21 cellular contexts compared by ENCODE assay signal in the genomic region with DNA sequence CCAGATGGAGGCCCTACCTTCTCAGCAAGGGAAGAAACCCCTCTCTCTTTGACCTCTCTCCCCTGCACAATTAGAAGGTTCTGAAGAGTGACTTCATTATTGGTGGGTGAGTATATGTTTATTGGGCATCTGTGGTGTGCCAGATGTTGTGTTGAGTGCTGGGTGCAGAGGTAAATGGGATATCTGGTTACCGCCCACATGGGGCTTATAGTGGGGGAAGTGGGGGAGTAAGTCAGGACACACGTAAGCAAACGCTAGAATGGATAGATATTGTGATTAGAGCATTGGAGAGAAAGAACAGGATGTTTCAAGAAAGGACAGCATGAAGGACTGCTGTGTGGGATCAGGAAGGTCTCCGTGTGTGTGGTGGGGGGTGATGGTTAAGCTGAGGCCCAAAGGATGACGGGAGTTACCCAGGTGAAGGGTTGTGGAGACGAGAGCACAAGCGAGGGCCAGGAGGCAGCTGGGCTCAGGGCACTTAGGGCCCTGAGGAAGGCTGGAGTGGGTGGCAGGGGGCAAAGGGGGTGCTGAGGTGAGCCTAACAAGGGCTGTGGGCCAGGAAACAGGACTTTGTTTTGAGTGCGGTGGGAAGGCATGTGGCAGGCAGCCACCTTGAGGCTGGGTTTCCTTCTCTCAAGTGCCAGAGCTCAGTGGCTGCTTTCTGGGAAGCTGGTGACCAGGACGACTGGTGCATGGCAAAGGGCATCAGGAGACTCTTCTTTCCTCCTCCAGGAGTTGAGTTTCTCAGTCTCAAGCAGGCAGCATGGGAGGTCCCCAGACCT.
DNase-seq lines count a peak whose midpoint lies in the region; ATAC-seq and TF ChIP-seq lines count a peak whose summit lies in the region.
"Had no signal": no experiment of that assay in that cellular context is flagged by ENCODE, and none has a peak within 500 bp of the region (broad histone marks: within the 10 kb centered on the region; RNA-seq: fewer than 3 reads in every experiment).

No MANE protein-coding gene starts in this region.

- peaks cover 19% of the 10 kb centered on the region for H3K4me1 ChIP-seq in IMR-90 (ENCODE audit: control insufficient read depth, insufficient read depth, low read length)
- H3K4me1 ChIP-seq in thyroid gland: peaks cover 2 to 20% of the 10 kb centered on the region in 2 donors
- H3K4me1 ChIP-seq: Caco-2 had no signal

- TF ChIP-seq RAD21 in IMR-90 (IDR thresholded peaks at IDR 0.05; ENCODE audit: low read length): no peak

- no peak overlapping the region for H3K18ac ChIP-seq in IMR-90 (ENCODE audit: low read depth, low read length)

- H2BK20ac ChIP-seq in IMR-90 (ENCODE audit: low read depth, low read length): no peak overlapping the region

- H4K8ac ChIP-seq in IMR-90 (ENCODE audit: low read depth in 2 of 2, low read length in 2 of 2): no peak overlapping the region

- H3K27me3 ChIP-seq in IMR-90 (ENCODE audit: control insufficient read depth, insufficient read depth, low read length): peaks cover 5% of the 10 kb centered on the region
- H3K27me3 ChIP-seq in thyroid gland: no peaks in the 10 kb centered on the region
- H3K27me3 ChIP-seq: ascending aorta had no signal

- dilution Hi-C loops in IMR-90 (cut with HindIII; ENCODE audit: low sequenced_read_pairs, unreplicated experiment): no loop called here

- no peaks in the 10 kb centered on the region for H3K36me3 ChIP-seq in IMR-90 (ENCODE audit: control insufficient read depth, insufficient read depth, low read length)
- H3K36me3 ChIP-seq in thyroid gland: no peaks in the 10 kb centered on the region
- H3K36me3 ChIP-seq: ascending aorta had no signal

- no peak overlapping the region for H4K5ac ChIP-seq in IMR-90 (ENCODE audit: low read depth, low read length)

- no peak overlapping the region for H3K4me2 ChIP-seq in IMR-90 (ENCODE audit: low read depth, low read length)

- H3K14ac ChIP-seq in IMR-90 (replicated peaks; ENCODE audit: low read depth, low read length): 0 out of 2 replicates have a peak overlapping the region, but pooled peaks have one; percentile 13

- 97% methylated on average over 6 of the region's 9 CpGs; no CpG with 5 or more reads in 1 of the 2 experiments for WGBS in IMR-90 (ENCODE audit: extremely low coverage in 2 of 2, insufficient read length in 1 of 2), 2 experiments
- WGBS in thyroid gland, 2 donors: 75 to 76% methylated on average over 9 of the region's 9 CpGs

- H4K20me1 ChIP-seq in IMR-90 (ENCODE audit: insufficient read depth, low read length): peaks cover 7% of the 10 kb centered on the region; the same call in 1 of the 2 replicates

- H2AK9ac ChIP-seq in IMR-90 (replicated peaks; ENCODE audit: low read depth, low read length, poor library complexity): no peak overlapping the region

- H2BK120ac ChIP-seq in IMR-90 (ENCODE audit: low read depth, low read length): no peak overlapping the region

- H3K27ac ChIP-seq in IMR-90 (ENCODE audit: insufficient read depth, low read length): no peak overlapping the region
- no peak overlapping the region for H3K27ac ChIP-seq in thyroid gland
- H3K27ac ChIP-seq: ascending aorta had no signal

- H3K56ac ChIP-seq in IMR-90 (ENCODE audit: extremely low read depth, insufficient read depth, low read length): no peak overlapping the region

- H3K4ac ChIP-seq in IMR-90 (ENCODE audit: low read depth, low read length): no peak overlapping the region

- peaks cover 21% of the 10 kb centered on the region for H3K9me1 ChIP-seq in IMR-90 (ENCODE audit: insufficient read depth, low read length)

- TF ChIP-seq POLR2A in IMR-90 (IDR thresholded peaks at IDR 0.05; ENCODE audit: low read depth, low read length) (no peak), thyroid gland (IDR thresholded peaks at IDR 0.05) (no peak)

- no peak for ATAC-seq in IMR-90 (ENCODE audit: low read depth)
- ATAC-seq: activated naive CD4-positive, alpha-beta T cell treated with anti-CD3 and anti-CD28 coated beads, Interleukin-2, amount 50 U/mL, for 72 hours; WTC11 had no signal

- no peak overlapping the region for H2BK5ac ChIP-seq in IMR-90 (ENCODE audit: low read depth, low read length, poor library complexity, severe bottlenecking)

- CTCF ChIA-PET in IMR-90 (lab: Yijun Ruan, JAX): no interaction called here

- no peak for DNase-seq in IMR-90
- DNase-seq in activated CD8-positive, alpha-beta memory T cell treated with anti-CD3 and anti-CD28 coated beads, Interleukin-2, amount 50 U/mL, for 48 hours: peak; percentile 12
- DNase-seq in mucosa of gallbladder (ENCODE audit: low spot score): peak; percentile 4
- DNase-seq in thyroid gland: peak; percentile 71 to 74
- DNase-seq in activated naive CD4-positive, alpha-beta T cell (lab: John Stamatoyannopoulos, UW): no peak
- no peak for DNase-seq in COLO668 (lab: John Stamatoyannopoulos, UW; ENCODE audit: unreplicated experiment)
- DNase-seq in NK-92 (lab: John Stamatoyannopoulos, UW; ENCODE audit: unreplicated experiment): no peak
- DNase-seq: C1 segment of cervical spinal cord, Caco-2, hippocampal formation, Karpas-422, mesendoderm, naive B cell, NCI-H526, occipital lobe, small intestine, SW 1271, T-helper 9 cell had no signal

- POLR2A ChIA-PET in IMR-90 (lab: Charles Lee; ENCODE audit: unreplicated experiment): no interaction called here

- H3K4me3 ChIP-seq in IMR-90 (ENCODE audit: insufficient read depth, low read depth, low read length) (no peak overlapping the region), thyroid gland (replicated peaks in 1 of 3) (no peak overlapping the region)
- H3K4me3 ChIP-seq: ascending aorta had no signal

- peak overlapping the region; percentile 15; the same call in 1 of the 2 replicates for H2AK5ac ChIP-seq in IMR-90 (ENCODE audit: low read depth, low read length)

- H3K9me3 ChIP-seq in IMR-90 (ENCODE audit: control insufficient read depth, insufficient read depth, low read length) (peaks cover 2% of the 10 kb centered on the region; the same call in 1 of the 2 replicates), thyroid gland (no peaks in the 10 kb centered on the region)
- H3K9me3 ChIP-seq: ascending aorta, Caco-2 had no signal

- in situ Hi-C loops in IMR-90 (cut with MboI; ENCODE audit: low sequenced_read_pairs): no loop called here

- no peak overlapping the region for H3K9ac ChIP-seq in IMR-90 (ENCODE audit: low read depth, low read length)

- TF ChIP-seq CTCF in IMR-90 (conservative IDR thresholded peaks at IDR 0.05; ENCODE audit: low read depth, low read length) (no peak), thyroid gland (IDR thresholded peaks at IDR 0.05) (no peak)

- H4K91ac ChIP-seq in IMR-90 (ENCODE audit: insufficient read depth, low read depth, low read length): no peak overlapping the region

- no peaks in the 10 kb centered on the region for H3K79me1 ChIP-seq in IMR-90 (ENCODE audit: low read depth in 1 of 2, low read length in 2 of 2)

- H2AFZ ChIP-seq in IMR-90 (replicated peaks; ENCODE audit: low read length, poor library complexity): no peak overlapping the region

- BruUV-seq in IMR-90 (replicated peaks; lab: Mats Ljungman, UMichigan): no TSS peak

- H2BK15ac ChIP-seq in IMR-90 (ENCODE audit: low read depth, low read length): no peak overlapping the region

- H3K23ac ChIP-seq in IMR-90 (ENCODE audit: low read depth, low read length): no peak overlapping the region

- intact Hi-C loops in IMR-90 (cut with micrococcal nuclease) (no loop called here), thyroid gland (cut with DNase I) (no loop called here)

TF ChIP-seq in IMR-90, 13 proteins besides CTCF, POLR2A, EP300 and RAD21:
- TF ChIP-seq BHLHE40 (IDR thresholded peaks at IDR 0.05; ENCODE audit: low read depth, low read length) (no peak), MAZ (IDR thresholded peaks at IDR 0.05; ENCODE audit: borderline replicate concordance, low read depth, low read length) (no peak), CEBPB (IDR thresholded peaks at IDR 0.05; ENCODE audit: low read depth, low read length) (no peak), FOS (IDR thresholded peaks at IDR 0.05; ENCODE audit: low read depth, low read length) (no peak), CHD1 (IDR thresholded peaks at IDR 0.05; ENCODE audit: low read depth, low read length) (no peak), MXI1 (IDR thresholded peaks at IDR 0.05; ENCODE audit: borderline replicate concordance, low read depth, low read length) (no peak), SMC3 (IDR thresholded peaks at IDR 0.05; ENCODE audit: low read depth, low read length) (no peak), RFX5 (IDR thresholded peaks at IDR 0.05; ENCODE audit: low read depth, low read length) (no peak), NFE2L2 (IDR thresholded peaks at IDR 0.05; ENCODE audit: low read depth, low read length) (no peak), RCOR1 (IDR thresholded peaks at IDR 0.05; ENCODE audit: insufficient replicate concordance, low read length) (no peak), MAFK (IDR thresholded peaks at IDR 0.05; ENCODE audit: low read depth, low read length) (no peak)
- TF ChIP-seq, protein P1, sequence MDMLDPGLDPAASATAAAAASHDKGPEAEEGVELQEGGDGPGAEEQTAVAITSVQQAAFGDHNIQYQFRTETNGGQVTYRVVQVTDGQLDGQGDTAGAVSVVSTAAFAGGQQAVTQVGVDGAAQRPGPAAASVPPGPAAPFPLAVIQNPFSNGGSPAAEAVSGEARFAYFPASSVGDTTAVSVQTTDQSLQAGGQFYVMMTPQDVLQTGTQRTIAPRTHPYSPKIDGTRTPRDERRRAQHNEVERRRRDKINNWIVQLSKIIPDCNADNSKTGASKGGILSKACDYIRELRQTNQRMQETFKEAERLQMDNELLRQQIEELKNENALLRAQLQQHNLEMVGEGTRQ (IDR thresholded peaks at IDR 0.05; ENCODE audit: low read depth, low read length): no peak
- TF ChIP-seq, protein P2, sequence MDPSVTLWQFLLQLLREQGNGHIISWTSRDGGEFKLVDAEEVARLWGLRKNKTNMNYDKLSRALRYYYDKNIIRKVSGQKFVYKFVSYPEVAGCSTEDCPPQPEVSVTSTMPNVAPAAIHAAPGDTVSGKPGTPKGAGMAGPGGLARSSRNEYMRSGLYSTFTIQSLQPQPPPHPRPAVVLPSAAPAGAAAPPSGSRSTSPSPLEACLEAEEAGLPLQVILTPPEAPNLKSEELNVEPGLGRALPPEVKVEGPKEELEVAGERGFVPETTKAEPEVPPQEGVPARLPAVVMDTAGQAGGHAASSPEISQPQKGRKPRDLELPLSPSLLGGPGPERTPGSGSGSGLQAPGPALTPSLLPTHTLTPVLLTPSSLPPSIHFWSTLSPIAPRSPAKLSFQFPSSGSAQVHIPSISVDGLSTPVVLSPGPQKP (IDR thresholded peaks at IDR 0.05; ENCODE audit: borderline replicate concordance, low read depth, low read length): no peak
TF ChIP-seq in IMR-90: peak in this region for 0.

Comparison
In these comparisons a context has a peak if more than half of its experiments do, and no peak if none do; other contexts are left out.
1. DNase-seq: peak in activated CD8-positive, alpha-beta memory T cell treated with anti-CD3 and anti-CD28 coated beads, Interleukin-2, amount 50 U/mL, for 48 hours (single experiment), mucosa of gallbladder (single experiment) and thyroid gland (2 of 2); none in IMR-90 (single experiment), activated naive CD4-positive, alpha-beta T cell (0 of 4), COLO668 (single experiment) and NK-92 (single experiment).